In the genomic region with DNA sequence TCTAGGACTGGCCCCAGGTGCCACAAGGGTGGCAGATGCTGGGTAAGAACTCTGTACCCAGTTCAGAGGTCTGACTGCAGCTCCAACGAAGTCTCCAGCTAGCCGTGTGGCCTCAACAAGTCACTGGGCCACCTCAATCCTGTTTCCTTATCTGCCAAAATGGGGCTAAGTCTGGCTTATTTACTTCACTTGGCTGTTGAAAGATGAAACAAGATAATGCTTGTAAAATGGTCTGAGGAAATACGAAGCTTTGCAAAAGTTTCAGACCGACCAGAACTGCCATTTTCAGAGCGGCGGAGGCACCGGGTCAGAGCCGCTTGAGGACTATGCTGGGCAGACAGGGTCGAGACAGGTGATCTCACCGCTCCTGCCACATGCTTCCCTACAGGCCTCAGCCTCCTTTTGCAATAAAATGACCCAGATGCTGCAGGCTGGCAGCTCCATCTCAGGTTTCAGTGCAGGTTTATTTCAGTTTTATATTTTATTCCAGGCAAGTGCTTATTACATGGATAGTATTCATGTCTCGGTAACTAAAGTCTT, we compare ENCODE assay signal across 14 cellular contexts. TPM values are rescaled to one million over a fixed set of nuclear protein-coding genes. Genes with fewer than 3 reads are reported as not detected.
DNase-seq lines count a peak whose midpoint lies in the region; ATAC-seq and TF ChIP-seq lines count a peak whose summit lies in the region.
"Had no signal": no experiment of that assay in that cellular context is flagged by ENCODE, and none has a peak within 500 bp of the region (broad histone marks: within the 10 kb centered on the region; RNA-seq: fewer than 3 reads in every experiment).

No MANE protein-coding gene starts in this region.

- H3K9ac ChIP-seq in subcutaneous abdominal adipose tissue (ENCODE audit: low read length in 5 of 5) (no peak overlapping the region), colonic mucosa (ENCODE audit: low read depth in 2 of 2, low read length in 2 of 2) (peak overlapping the region in 1 of 2 donors; percentile 14)

- H3K4me1 Mint-ChIP-seq in activated naive CD4-positive, alpha-beta T cell treated with anti-CD3 and anti-CD28 coated beads, Interleukin-2, amount 10 ng/mL, durations not matched to agents 7 days and 5 days = peaks cover 11% of the 10 kb centered on the region
- peaks cover 11% of the 10 kb centered on the region for H3K4me1 Mint-ChIP-seq in activated CD8-positive, alpha-beta T cell treated with anti-CD3 and anti-CD28 coated beads, Interleukin-2, amount 10 ng/mL, durations not matched to agents 7 days and 5 days (ENCODE audit: low read depth)
- peaks cover 5% of the 10 kb centered on the region for H3K4me1 Mint-ChIP-seq in memory B cell

- H3K9me3 ChIP-seq in subcutaneous abdominal adipose tissue (ENCODE audit: control insufficient read depth in 5 of 5, low read length in 5 of 5) (no peaks in the 10 kb centered on the region), colonic mucosa (no peaks in the 10 kb centered on the region)

- intact Hi-C loops in colonic mucosa (cut with DNase I) = loop anchor here (2.0 kb wide), 1 partner anchor 31 kb away; no protein-coding TSS in a partner anchor

- DNase-seq in activated naive CD4-positive, alpha-beta T cell treated with anti-CD3 and anti-CD28 coated beads, Interleukin-2, amount 10 ng/mL, durations not matched to agents 7 days and 5 days = no peak
- no peak for DNase-seq in activated naive CD4-positive, alpha-beta T cell treated with Interleukin-2 at 50 U/mL for 16 hours
- no peak for DNase-seq in activated CD8-positive, alpha-beta T cell treated with anti-CD3 and anti-CD28 coated beads, Interleukin-2, amount 10 ng/mL, durations not matched to agents 7 days and 5 days
- DNase-seq in memory B cell (ENCODE audit: low spot score in 2 of 2) (no peak), colonic mucosa (no peak), anterior cingulate cortex (lab: John Stamatoyannopoulos, UW) (no peak)
- DNase-seq: activated CD8-positive, alpha-beta memory T cell treated with anti-CD3 and anti-CD28 coated beads for 24 hours; DMS79; GM23248; NCI-H510A had no signal

- H3K36me3 ChIP-seq in subcutaneous abdominal adipose tissue (ENCODE audit: control insufficient read depth in 5 of 5, insufficient read depth in 5 of 5, low read length in 5 of 5) (peaks cover 0 to 65% (median 59%) of the 10 kb centered on the region in 5 donors), colonic mucosa (peaks cover 8% of the 10 kb centered on the region)

- H3K4me1 ChIP-seq in subcutaneous abdominal adipose tissue (ENCODE audit: control insufficient read depth in 5 of 5, insufficient read depth in 5 of 5, low read length in 5 of 5) = peaks cover 0 to 26% (median 20%) of the 10 kb centered on the region in 5 donors
- no peaks in the 10 kb centered on the region for H3K4me1 ChIP-seq in colonic mucosa

- H3K4me3 ChIP-seq in subcutaneous abdominal adipose tissue (ENCODE audit: low read depth in 1 of 5, low read length in 5 of 5) = no peak overlapping the region
- H3K4me3 ChIP-seq in colonic mucosa = no peak overlapping the region
- H3K4me3 ChIP-seq: GM12878, GM23248 had no signal

- TF ChIP-seq CTCF in colonic mucosa (IDR thresholded peaks at IDR 0.05) = no peak

- peak overlapping the region; percentile 42 for H3K27ac Mint-ChIP-seq in activated naive CD4-positive, alpha-beta T cell treated with anti-CD3 and anti-CD28 coated beads, Interleukin-2, amount 10 ng/mL, durations not matched to agents 7 days and 5 days
- H3K27ac Mint-ChIP-seq in activated CD8-positive, alpha-beta T cell treated with anti-CD3 and anti-CD28 coated beads, Interleukin-2, amount 10 ng/mL, durations not matched to agents 7 days and 5 days = peak overlapping the region; percentile 30
- peak overlapping the region; percentile 77 for H3K27ac Mint-ChIP-seq in memory B cell
- H3K27ac Mint-ChIP-seq: activated naive CD8-positive, alpha-beta T cell had no signal

- POLR2A ChIA-PET in activated CD8-positive, alpha-beta T cell treated with anti-CD3 and anti-CD28 coated beads, Interleukin-2, amount 10 ng/mL, durations not matched to agents 7 days and 5 days (lab: Charles Lee) = interaction anchor here (0.7 to 3.3 kb wide), 7 partner anchors 9 to 290 kb away, joined by 3 to 35 read pairs (median 4); partner anchors contain the start of genes METTL16 and MNT

- H3K9me3 Mint-ChIP-seq in activated naive CD4-positive, alpha-beta T cell treated with anti-CD3 and anti-CD28 coated beads, Interleukin-2, amount 10 ng/mL, durations not matched to agents 7 days and 5 days = no peaks in the 10 kb centered on the region
- H3K9me3 Mint-ChIP-seq in activated CD8-positive, alpha-beta T cell treated with anti-CD3 and anti-CD28 coated beads, Interleukin-2, amount 10 ng/mL, durations not matched to agents 7 days and 5 days (ENCODE audit: insufficient read depth) = no peaks in the 10 kb centered on the region
- no peaks in the 10 kb centered on the region for H3K9me3 Mint-ChIP-seq in memory B cell

- H3K27me3 ChIP-seq in subcutaneous abdominal adipose tissue (ENCODE audit: control insufficient read depth in 5 of 5, insufficient read depth in 4 of 5, low read length in 5 of 5) = no peaks in the 10 kb centered on the region
- no peaks in the 10 kb centered on the region for H3K27me3 ChIP-seq in colonic mucosa

- H3K27me3 Mint-ChIP-seq in activated naive CD4-positive, alpha-beta T cell treated with anti-CD3 and anti-CD28 coated beads, Interleukin-2, amount 10 ng/mL, durations not matched to agents 7 days and 5 days = no peaks in the 10 kb centered on the region
- no peaks in the 10 kb centered on the region for H3K27me3 Mint-ChIP-seq in activated CD8-positive, alpha-beta T cell treated with anti-CD3 and anti-CD28 coated beads, Interleukin-2, amount 10 ng/mL, durations not matched to agents 7 days and 5 days (ENCODE audit: low read depth)
- H3K27me3 Mint-ChIP-seq in memory B cell = no peaks in the 10 kb centered on the region
- H3K27me3 Mint-ChIP-seq: activated naive CD8-positive, alpha-beta T cell had no signal

- CTCF ChIA-PET in activated naive CD4-positive, alpha-beta T cell treated with anti-CD3 and anti-CD28 coated beads, Interleukin-2, amount 10 ng/mL, durations not matched to agents 7 days and 5 days (lab: Charles Lee) = interaction anchor here (1.4 to 13.1 kb wide), 10 partner anchors 8 to 329 kb away, joined by 4 to 467 read pairs (median 8); partner anchors contain the start of genes HIC1 and MNT
- CTCF ChIA-PET in activated CD8-positive, alpha-beta T cell treated with anti-CD3 and anti-CD28 coated beads, Interleukin-2, amount 10 ng/mL, durations not matched to agents 7 days and 5 days (lab: Charles Lee) = interaction anchor here (0.6 to 10.0 kb wide), 12 partner anchors 9 to 326 kb away, joined by 3 to 479 read pairs (median 10); partner anchors contain the start of genes METTL16 and MNT

- no peak for ATAC-seq in activated CD8-positive, alpha-beta T cell treated with anti-CD3 and anti-CD28 coated beads, Interleukin-2, amount 10 ng/mL, durations not matched to agents 7 days and 5 days
- ATAC-seq in memory B cell (ENCODE audit: low read depth) = no peak
- ATAC-seq in GM21529 (IDR thresholded peaks at IDR 0.05; ENCODE audit: unreplicated experiment) = no peak

- H3K36me3 Mint-ChIP-seq in activated naive CD4-positive, alpha-beta T cell treated with anti-CD3 and anti-CD28 coated beads, Interleukin-2, amount 10 ng/mL, durations not matched to agents 7 days and 5 days = peaks cover 6% of the 10 kb centered on the region
- peaks cover 3% of the 10 kb centered on the region for H3K36me3 Mint-ChIP-seq in activated CD8-positive, alpha-beta T cell treated with anti-CD3 and anti-CD28 coated beads, Interleukin-2, amount 10 ng/mL, durations not matched to agents 7 days and 5 days (ENCODE audit: low read depth)
- peaks cover 11% of the 10 kb centered on the region for H3K36me3 Mint-ChIP-seq in memory B cell
- H3K36me3 Mint-ChIP-seq: activated naive CD8-positive, alpha-beta T cell had no signal

- H3K27ac ChIP-seq in subcutaneous abdominal adipose tissue (ENCODE audit: low read depth, low read length) (peak overlapping the region; percentile 16), colonic mucosa (no peak overlapping the region)

- no peak overlapping the region for H3K4me3 Mint-ChIP-seq in activated naive CD4-positive, alpha-beta T cell treated with anti-CD3 and anti-CD28 coated beads, Interleukin-2, amount 10 ng/mL, durations not matched to agents 7 days and 5 days
- no peak overlapping the region for H3K4me3 Mint-ChIP-seq in activated CD8-positive, alpha-beta T cell treated with anti-CD3 and anti-CD28 coated beads, Interleukin-2, amount 10 ng/mL, durations not matched to agents 7 days and 5 days
- H3K4me3 Mint-ChIP-seq in memory B cell = no peak overlapping the region
- H3K4me3 Mint-ChIP-seq: activated naive CD8-positive, alpha-beta T cell had no signal

RNA-seq across cellular contexts. Expression of gene MNT, which starts 17.2 kb away (rescaled TPM):
- total RNA-seq in activated CD8-positive, alpha-beta T cell treated with anti-CD3 and anti-CD28 coated beads, Interleukin-2, amount 10 ng/mL, durations not matched to agents 7 days and 5 days = 10 to 100 TPM; 24.1 to 24.2 TPM
- total RNA-seq in colonic mucosa = 10 to 100 TPM; 20.7 to 29.3 TPM

RNA-seq across cellular contexts. Expression of gene SGSM2, which starts 46.4 kb away (rescaled TPM):
- total RNA-seq in activated CD8-positive, alpha-beta T cell treated with anti-CD3 and anti-CD28 coated beads, Interleukin-2, amount 10 ng/mL, durations not matched to agents 7 days and 5 days = 10 to 100 TPM; 65.9 to 67.8 TPM
- total RNA-seq in colonic mucosa = 10 to 100 TPM; 26.7 to 27.6 TPM

RNA-seq across cellular contexts. Expression of gene TSR1, which starts 47.4 kb away (rescaled TPM):
- total RNA-seq in activated CD8-positive, alpha-beta T cell treated with anti-CD3 and anti-CD28 coated beads, Interleukin-2, amount 10 ng/mL, durations not matched to agents 7 days and 5 days = 10 to 100 TPM; 36.0 to 36.6 TPM
- 10 to 100 TPM; 13.7 to 28.5 TPM for total RNA-seq in colonic mucosa
